Comparison of ENCODE assay signal across 23 cellular contexts in genomic region chr15:61755461-61755860, GRCh38.
"Had no signal": no experiment of that assay in that cellular context is flagged by ENCODE, and none has a peak within 500 bp of the region (broad histone marks: within the 10 kb centered on the region; RNA-seq: fewer than 3 reads in every experiment).

No MANE protein-coding gene starts in this region.

- H3K27ac ChIP-seq: hepatocyte, left ventricle myocardium inferior, ovary, right atrium auricular region, right lobe of liver, spleen, testis, thyroid gland, transverse colon, upper lobe of left lung had no signal

- H3K27me3 Mint-ChIP-seq: progenitor cell of endocrine pancreas had no signal

- H3K9me3 Mint-ChIP-seq: memory B cell; naive thymus-derived CD4-positive, alpha-beta T cell; natural killer cell treated with Interleukin-12 subunit alpha and Interleukin-12 subunit beta and Interleukin-15 and Interleukin-18, amount 100 ng/mL, for 72 hours; stimulated activated effector memory CD8-positive, alpha-beta T cell treated with anti-CD3 and anti-CD28 coated beads, Interleukin-12 subunit alpha, Interleukin-12 subunit beta, amount 100 ng/mL, for 72 hours; stimulated activated naive CD8-positive, alpha-beta T cell treated with anti-CD3 and anti-CD28 coated beads, Interleukin-15, Interleukin-2, amounts not matched to agents 100 ng/mL and 50 ng/mL, for 24 hours had no signal

- H3K4me1 Mint-ChIP-seq: memory B cell; naive thymus-derived CD4-positive, alpha-beta T cell; stimulated activated effector memory CD8-positive, alpha-beta T cell treated with anti-CD3 and anti-CD28 coated beads, Interleukin-12 subunit alpha, Interleukin-12 subunit beta, amount 100 ng/mL, for 72 hours had no signal

- ATAC-seq: mucosa of descending colon; naive thymus-derived CD4-positive, alpha-beta T cell; natural killer cell treated with Interleukin-12 subunit alpha and Interleukin-12 subunit beta and Interleukin-15 and Interleukin-18, amount 100 ng/mL, for 72 hours; right lobe of liver; stimulated activated effector memory CD8-positive, alpha-beta T cell treated with anti-CD3 and anti-CD28 coated beads, Interleukin-12 subunit alpha, Interleukin-12 subunit beta, amount 100 ng/mL, for 72 hours had no signal

- H3K36me3 ChIP-seq: left ventricle myocardium inferior, ovary, right atrium auricular region, right lobe of liver, spleen, thyroid gland, transverse colon, upper lobe of left lung had no signal

- H3K4me3 Mint-ChIP-seq: memory B cell; naive thymus-derived CD4-positive, alpha-beta T cell; natural killer cell treated with Interleukin-12 subunit alpha and Interleukin-12 subunit beta and Interleukin-15 and Interleukin-18, amount 100 ng/mL, for 72 hours; stimulated activated effector memory CD8-positive, alpha-beta T cell treated with anti-CD3 and anti-CD28 coated beads, Interleukin-12 subunit alpha, Interleukin-12 subunit beta, amount 100 ng/mL, for 72 hours; stimulated activated naive CD8-positive, alpha-beta T cell treated with anti-CD3 and anti-CD28 coated beads, Interleukin-15, Interleukin-2, amounts not matched to agents 100 ng/mL and 50 ng/mL, for 24 hours had no signal

- H2AFZ ChIP-seq: hepatocyte had no signal

- H3K4me1 ChIP-seq: left ventricle myocardium inferior, right atrium auricular region, right lobe of liver, spleen, testis had no signal

- H3K4me3 ChIP-seq: hepatocyte, left ventricle myocardium inferior, lung, mucosa of descending colon, ovary, right atrium auricular region, right lobe of liver, skin epidermis, spleen, testis, thyroid gland, transverse colon, upper lobe of left lung had no signal

- H3K27ac Mint-ChIP-seq: memory B cell; naive thymus-derived CD4-positive, alpha-beta T cell; natural killer cell treated with Interleukin-12 subunit alpha and Interleukin-12 subunit beta and Interleukin-15 and Interleukin-18, amount 100 ng/mL, for 72 hours; progenitor cell of endocrine pancreas; stimulated activated effector memory CD8-positive, alpha-beta T cell treated with anti-CD3 and anti-CD28 coated beads, Interleukin-12 subunit alpha, Interleukin-12 subunit beta, amount 100 ng/mL, for 72 hours; stimulated activated naive CD8-positive, alpha-beta T cell treated with anti-CD3 and anti-CD28 coated beads, Interleukin-15, Interleukin-2, amounts not matched to agents 100 ng/mL and 50 ng/mL, for 24 hours had no signal

- H3K27me3 ChIP-seq: hepatocyte, ovary, right atrium auricular region, right lobe of liver, testis, thyroid gland, transverse colon, upper lobe of left lung had no signal

- DNase-seq: islet precursor cell; left ventricle myocardium inferior; midbrain; mucosa of descending colon; naive thymus-derived CD4-positive, alpha-beta T cell; ovary; right lobe of liver; spleen; stimulated activated CD4-positive, alpha-beta T cell treated with anti-CD3 and anti-CD28 coated beads, Interleukin-4, amount 100 ng/mL, for 24 hours; stimulated activated naive CD4-positive, alpha-beta T cell; testis; thyroid gland; transverse colon; upper lobe of left lung had no signal

- H3K9me3 ChIP-seq: left ventricle myocardium inferior, mucosa of descending colon, ovary, right atrium auricular region, right lobe of liver, spleen, testis, thyroid gland, transverse colon, upper lobe of left lung had no signal

- H3K79me2 ChIP-seq: hepatocyte had no signal

- H3K4me2 ChIP-seq: hepatocyte had no signal

- H3K36me3 Mint-ChIP-seq: memory B cell; natural killer cell treated with Interleukin-12 subunit alpha and Interleukin-12 subunit beta and Interleukin-15 and Interleukin-18, amount 100 ng/mL, for 72 hours; stimulated activated effector memory CD8-positive, alpha-beta T cell treated with anti-CD3 and anti-CD28 coated beads, Interleukin-12 subunit alpha, Interleukin-12 subunit beta, amount 100 ng/mL, for 72 hours had no signal
